Comparison of ENCODE assay signal across 1 cellular context in genomic region chr12:2229661-2230539, GRCh38.
TF ChIP-seq lines count a peak whose summit lies in the region.

No MANE protein-coding gene starts in this region.

TF ChIP-seq in GM23338, 12 proteins besides CTCF, POLR2A, EP300 and RAD21 (continued from another document):
- TF ChIP-seq STAT1 (IDR thresholded peaks at IDR 0.05; ENCODE audit: unreplicated experiment) (no peak), JUNB (IDR thresholded peaks at IDR 0.05; ENCODE audit: unreplicated experiment) (no peak), ZNF462 (CRISPR knock-in tag; IDR thresholded peaks at IDR 0.05) (no peak)
